1 cellular context compared by ENCODE assay signal in the genomic region with DNA sequence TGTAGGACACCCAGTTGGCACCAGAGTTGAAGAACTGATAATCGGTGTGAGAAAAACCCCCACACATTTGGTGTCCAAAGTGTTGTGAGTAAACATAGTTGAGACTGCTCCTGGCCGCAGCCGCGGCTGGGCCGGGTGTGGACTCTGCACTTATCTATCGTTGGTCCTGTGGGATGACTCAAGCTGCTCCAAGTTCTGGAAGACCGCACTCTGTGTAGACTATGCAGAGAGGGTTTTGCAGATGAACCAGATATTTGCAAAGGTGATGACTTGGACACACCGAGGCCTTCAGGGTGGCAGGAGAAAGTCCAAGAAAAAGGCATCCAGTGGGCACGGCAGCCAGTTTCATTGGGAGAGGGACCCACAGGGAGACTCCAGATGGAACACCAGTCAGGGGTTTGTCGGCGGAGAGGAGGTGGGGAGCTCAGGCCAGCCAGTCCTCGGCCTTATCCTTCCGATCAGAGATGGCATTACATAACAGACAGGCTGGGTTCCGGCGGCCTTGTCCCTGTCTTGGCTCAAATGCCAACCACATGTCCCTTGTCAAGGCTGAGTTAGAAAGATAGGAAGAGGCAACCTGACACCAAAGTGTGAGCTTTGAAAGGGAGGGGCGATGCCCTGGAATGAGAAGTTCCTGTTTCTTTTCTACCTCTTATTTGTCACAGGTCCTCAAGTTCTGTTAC.
TF ChIP-seq lines count a peak whose summit lies in the region.

No MANE protein-coding gene starts in this region.

TF ChIP-seq in GM23338, 12 proteins besides CTCF, POLR2A, EP300 and RAD21 (continued from another document):
- TF ChIP-seq, protein P1, sequence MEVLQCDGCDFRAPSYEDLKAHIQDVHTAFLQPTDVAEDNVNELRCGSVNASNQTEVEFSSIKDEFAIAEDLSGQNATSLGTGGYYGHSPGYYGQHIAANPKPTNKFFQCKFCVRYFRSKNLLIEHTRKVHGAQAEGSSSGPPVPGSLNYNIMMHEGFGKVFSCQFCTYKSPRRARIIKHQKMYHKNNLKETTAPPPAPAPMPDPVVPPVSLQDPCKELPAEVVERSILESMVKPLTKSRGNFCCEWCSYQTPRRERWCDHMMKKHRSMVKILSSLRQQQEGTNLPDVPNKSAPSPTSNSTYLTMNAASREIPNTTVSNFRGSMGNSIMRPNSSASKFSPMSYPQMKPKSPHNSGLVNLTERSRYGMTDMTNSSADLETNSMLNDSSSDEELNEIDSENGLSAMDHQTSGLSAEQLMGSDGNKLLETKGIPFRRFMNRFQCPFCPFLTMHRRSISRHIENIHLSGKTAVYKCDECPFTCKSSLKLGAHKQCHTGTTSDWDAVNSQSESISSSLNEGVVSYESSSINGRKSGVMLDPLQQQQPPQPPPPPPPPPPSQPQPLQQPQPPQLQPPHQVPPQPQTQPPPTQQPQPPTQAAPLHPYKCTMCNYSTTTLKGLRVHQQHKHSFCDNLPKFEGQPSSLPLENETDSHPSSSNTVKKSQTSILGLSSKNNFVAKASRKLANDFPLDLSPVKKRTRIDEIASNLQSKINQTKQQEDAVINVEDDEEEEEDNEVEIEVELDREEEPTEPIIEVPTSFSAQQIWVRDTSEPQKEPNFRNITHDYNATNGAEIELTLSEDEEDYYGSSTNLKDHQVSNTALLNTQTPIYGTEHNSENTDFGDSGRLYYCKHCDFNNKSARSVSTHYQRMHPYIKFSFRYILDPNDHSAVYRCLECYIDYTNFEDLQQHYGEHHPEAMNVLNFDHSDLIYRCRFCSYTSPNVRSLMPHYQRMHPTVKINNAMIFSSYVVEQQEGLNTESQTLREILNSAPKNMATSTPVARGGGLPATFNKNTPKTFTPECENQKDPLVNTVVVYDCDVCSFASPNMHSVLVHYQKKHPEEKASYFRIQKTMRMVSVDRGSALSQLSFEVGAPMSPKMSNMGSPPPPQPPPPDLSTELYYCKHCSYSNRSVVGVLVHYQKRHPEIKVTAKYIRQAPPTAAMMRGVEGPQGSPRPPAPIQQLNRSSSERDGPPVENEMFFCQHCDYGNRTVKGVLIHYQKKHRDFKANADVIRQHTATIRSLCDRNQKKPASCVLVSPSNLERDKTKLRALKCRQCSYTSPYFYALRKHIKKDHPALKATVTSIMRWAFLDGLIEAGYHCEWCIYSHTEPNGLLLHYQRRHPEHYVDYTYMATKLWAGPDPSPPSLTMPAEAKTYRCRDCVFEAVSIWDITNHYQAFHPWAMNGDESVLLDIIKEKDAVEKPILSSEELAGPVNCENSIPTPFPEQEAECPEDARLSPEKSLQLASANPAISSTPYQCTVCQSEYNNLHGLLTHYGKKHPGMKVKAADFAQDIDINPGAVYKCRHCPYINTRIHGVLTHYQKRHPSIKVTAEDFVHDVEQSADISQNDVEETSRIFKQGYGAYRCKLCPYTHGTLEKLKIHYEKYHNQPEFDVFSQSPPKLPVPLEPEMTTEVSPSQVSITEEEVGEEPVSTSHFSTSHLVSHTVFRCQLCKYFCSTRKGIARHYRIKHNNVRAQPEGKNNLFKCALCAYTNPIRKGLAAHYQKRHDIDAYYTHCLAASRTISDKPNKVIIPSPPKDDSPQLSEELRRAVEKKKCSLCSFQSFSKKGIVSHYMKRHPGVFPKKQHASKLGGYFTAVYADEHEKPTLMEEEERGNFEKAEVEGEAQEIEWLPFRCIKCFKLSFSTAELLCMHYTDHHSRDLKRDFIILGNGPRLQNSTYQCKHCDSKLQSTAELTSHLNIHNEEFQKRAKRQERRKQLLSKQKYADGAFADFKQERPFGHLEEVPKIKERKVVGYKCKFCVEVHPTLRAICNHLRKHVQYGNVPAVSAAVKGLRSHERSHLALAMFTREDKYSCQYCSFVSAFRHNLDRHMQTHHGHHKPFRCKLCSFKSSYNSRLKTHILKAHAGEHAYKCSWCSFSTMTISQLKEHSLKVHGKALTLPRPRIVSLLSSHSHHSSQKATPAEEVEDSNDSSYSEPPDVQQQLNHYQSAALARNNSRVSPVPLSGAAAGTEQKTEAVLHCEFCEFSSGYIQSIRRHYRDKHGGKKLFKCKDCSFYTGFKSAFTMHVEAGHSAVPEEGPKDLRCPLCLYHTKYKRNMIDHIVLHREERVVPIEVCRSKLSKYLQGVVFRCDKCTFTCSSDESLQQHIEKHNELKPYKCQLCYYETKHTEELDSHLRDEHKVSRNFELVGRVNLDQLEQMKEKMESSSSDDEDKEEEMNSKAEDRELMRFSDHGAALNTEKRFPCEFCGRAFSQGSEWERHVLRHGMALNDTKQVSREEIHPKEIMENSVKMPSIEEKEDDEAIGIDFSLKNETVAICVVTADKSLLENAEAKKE (CRISPR knock-in tag; IDR thresholded peaks at IDR 0.05): no peak
